ENCODE assay signal across 2 cellular contexts in the genomic region with DNA sequence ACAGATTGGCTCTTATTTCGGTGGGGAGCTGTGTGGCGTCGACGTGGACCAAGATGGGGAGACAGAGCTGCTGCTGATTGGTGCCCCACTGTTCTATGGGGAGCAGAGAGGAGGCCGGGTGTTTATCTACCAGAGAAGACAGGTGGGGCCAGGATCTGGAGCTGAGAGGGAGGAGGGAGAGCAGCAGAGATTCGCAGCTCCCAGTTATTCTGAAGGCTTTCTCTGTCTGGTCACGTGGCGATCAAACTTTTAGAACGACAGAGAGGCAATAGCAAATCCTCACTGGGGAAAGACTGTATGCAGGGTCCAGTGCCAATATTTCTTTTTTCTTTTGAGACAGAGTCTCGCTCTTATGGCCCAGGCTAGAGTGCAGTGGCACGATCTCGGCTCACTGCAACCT.
TF ChIP-seq lines count a peak whose summit lies in the region.

No MANE protein-coding gene starts in this region.

TF ChIP-seq in GM23338, 12 proteins besides CTCF, POLR2A, EP300 and RAD21 (continues in another document):
- TF ChIP-seq ZNF331 (CRISPR knock-in tag; IDR thresholded peaks at IDR 0.05; ENCODE audit: low read depth) (no peak), CREB1 (CRISPR knock-in tag; IDR thresholded peaks at IDR 0.05; ENCODE audit: low read depth) (no peak), POLR2AphosphoS5 (IDR thresholded peaks at IDR 0.05; ENCODE audit: low read depth) (no peak), STAT1 (IDR thresholded peaks at IDR 0.05; ENCODE audit: unreplicated experiment) (no peak), ZNF114 (CRISPR knock-in tag; IDR thresholded peaks at IDR 0.05) (no peak), EZH2phosphoT487 (IDR thresholded peaks at IDR 0.05; ENCODE audit: unreplicated experiment) (no peak), EZH2 (IDR thresholded peaks at IDR 0.05; ENCODE audit: low read depth, unreplicated experiment) (no peak)
- TF ChIP-seq, protein P1, sequence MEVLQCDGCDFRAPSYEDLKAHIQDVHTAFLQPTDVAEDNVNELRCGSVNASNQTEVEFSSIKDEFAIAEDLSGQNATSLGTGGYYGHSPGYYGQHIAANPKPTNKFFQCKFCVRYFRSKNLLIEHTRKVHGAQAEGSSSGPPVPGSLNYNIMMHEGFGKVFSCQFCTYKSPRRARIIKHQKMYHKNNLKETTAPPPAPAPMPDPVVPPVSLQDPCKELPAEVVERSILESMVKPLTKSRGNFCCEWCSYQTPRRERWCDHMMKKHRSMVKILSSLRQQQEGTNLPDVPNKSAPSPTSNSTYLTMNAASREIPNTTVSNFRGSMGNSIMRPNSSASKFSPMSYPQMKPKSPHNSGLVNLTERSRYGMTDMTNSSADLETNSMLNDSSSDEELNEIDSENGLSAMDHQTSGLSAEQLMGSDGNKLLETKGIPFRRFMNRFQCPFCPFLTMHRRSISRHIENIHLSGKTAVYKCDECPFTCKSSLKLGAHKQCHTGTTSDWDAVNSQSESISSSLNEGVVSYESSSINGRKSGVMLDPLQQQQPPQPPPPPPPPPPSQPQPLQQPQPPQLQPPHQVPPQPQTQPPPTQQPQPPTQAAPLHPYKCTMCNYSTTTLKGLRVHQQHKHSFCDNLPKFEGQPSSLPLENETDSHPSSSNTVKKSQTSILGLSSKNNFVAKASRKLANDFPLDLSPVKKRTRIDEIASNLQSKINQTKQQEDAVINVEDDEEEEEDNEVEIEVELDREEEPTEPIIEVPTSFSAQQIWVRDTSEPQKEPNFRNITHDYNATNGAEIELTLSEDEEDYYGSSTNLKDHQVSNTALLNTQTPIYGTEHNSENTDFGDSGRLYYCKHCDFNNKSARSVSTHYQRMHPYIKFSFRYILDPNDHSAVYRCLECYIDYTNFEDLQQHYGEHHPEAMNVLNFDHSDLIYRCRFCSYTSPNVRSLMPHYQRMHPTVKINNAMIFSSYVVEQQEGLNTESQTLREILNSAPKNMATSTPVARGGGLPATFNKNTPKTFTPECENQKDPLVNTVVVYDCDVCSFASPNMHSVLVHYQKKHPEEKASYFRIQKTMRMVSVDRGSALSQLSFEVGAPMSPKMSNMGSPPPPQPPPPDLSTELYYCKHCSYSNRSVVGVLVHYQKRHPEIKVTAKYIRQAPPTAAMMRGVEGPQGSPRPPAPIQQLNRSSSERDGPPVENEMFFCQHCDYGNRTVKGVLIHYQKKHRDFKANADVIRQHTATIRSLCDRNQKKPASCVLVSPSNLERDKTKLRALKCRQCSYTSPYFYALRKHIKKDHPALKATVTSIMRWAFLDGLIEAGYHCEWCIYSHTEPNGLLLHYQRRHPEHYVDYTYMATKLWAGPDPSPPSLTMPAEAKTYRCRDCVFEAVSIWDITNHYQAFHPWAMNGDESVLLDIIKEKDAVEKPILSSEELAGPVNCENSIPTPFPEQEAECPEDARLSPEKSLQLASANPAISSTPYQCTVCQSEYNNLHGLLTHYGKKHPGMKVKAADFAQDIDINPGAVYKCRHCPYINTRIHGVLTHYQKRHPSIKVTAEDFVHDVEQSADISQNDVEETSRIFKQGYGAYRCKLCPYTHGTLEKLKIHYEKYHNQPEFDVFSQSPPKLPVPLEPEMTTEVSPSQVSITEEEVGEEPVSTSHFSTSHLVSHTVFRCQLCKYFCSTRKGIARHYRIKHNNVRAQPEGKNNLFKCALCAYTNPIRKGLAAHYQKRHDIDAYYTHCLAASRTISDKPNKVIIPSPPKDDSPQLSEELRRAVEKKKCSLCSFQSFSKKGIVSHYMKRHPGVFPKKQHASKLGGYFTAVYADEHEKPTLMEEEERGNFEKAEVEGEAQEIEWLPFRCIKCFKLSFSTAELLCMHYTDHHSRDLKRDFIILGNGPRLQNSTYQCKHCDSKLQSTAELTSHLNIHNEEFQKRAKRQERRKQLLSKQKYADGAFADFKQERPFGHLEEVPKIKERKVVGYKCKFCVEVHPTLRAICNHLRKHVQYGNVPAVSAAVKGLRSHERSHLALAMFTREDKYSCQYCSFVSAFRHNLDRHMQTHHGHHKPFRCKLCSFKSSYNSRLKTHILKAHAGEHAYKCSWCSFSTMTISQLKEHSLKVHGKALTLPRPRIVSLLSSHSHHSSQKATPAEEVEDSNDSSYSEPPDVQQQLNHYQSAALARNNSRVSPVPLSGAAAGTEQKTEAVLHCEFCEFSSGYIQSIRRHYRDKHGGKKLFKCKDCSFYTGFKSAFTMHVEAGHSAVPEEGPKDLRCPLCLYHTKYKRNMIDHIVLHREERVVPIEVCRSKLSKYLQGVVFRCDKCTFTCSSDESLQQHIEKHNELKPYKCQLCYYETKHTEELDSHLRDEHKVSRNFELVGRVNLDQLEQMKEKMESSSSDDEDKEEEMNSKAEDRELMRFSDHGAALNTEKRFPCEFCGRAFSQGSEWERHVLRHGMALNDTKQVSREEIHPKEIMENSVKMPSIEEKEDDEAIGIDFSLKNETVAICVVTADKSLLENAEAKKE (CRISPR knock-in tag; IDR thresholded peaks at IDR 0.05), result no peak
- TF ChIP-seq, protein P2, sequence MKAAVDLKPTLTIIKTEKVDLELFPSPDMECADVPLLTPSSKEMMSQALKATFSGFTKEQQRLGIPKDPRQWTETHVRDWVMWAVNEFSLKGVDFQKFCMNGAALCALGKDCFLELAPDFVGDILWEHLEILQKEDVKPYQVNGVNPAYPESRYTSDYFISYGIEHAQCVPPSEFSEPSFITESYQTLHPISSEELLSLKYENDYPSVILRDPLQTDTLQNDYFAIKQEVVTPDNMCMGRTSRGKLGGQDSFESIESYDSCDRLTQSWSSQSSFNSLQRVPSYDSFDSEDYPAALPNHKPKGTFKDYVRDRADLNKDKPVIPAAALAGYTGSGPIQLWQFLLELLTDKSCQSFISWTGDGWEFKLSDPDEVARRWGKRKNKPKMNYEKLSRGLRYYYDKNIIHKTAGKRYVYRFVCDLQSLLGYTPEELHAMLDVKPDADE (IDR thresholded peaks at IDR 0.05), result no peak
- TF ChIP-seq, protein P3, sequence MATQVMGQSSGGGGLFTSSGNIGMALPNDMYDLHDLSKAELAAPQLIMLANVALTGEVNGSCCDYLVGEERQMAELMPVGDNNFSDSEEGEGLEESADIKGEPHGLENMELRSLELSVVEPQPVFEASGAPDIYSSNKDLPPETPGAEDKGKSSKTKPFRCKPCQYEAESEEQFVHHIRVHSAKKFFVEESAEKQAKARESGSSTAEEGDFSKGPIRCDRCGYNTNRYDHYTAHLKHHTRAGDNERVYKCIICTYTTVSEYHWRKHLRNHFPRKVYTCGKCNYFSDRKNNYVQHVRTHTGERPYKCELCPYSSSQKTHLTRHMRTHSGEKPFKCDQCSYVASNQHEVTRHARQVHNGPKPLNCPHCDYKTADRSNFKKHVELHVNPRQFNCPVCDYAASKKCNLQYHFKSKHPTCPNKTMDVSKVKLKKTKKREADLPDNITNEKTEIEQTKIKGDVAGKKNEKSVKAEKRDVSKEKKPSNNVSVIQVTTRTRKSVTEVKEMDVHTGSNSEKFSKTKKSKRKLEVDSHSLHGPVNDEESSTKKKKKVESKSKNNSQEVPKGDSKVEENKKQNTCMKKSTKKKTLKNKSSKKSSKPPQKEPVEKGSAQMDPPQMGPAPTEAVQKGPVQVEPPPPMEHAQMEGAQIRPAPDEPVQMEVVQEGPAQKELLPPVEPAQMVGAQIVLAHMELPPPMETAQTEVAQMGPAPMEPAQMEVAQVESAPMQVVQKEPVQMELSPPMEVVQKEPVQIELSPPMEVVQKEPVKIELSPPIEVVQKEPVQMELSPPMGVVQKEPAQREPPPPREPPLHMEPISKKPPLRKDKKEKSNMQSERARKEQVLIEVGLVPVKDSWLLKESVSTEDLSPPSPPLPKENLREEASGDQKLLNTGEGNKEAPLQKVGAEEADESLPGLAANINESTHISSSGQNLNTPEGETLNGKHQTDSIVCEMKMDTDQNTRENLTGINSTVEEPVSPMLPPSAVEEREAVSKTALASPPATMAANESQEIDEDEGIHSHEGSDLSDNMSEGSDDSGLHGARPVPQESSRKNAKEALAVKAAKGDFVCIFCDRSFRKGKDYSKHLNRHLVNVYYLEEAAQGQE (IDR thresholded peaks at IDR 0.05; ENCODE audit: unreplicated experiment), result no peak

TF ChIP-seq in SK-N-SH, 30 proteins besides CTCF, POLR2A, EP300 and RAD21:
- TF ChIP-seq FOXM1 (IDR thresholded peaks at IDR 0.05; ENCODE audit: low read depth) (no peak), TEAD4 (IDR thresholded peaks at IDR 0.05; ENCODE audit: borderline replicate concordance, insufficient read depth) (no peak), TCF12 (IDR thresholded peaks at IDR 0.05) (no peak), JUND (IDR thresholded peaks at IDR 0.05) (no peak), POLR2AphosphoS5 (IDR thresholded peaks at IDR 0.05; ENCODE audit: low read depth, low read length) (no peak), MXI1 (IDR thresholded peaks at IDR 0.05; ENCODE audit: low read depth, low read length) (no peak), GATA2 (CRISPR knock-in tag; IDR thresholded peaks at IDR 0.05) (no peak), SIN3A (IDR thresholded peaks at IDR 0.05; ENCODE audit: borderline replicate concordance, low read depth, low read length) (no peak), RCOR1 (IDR thresholded peaks at IDR 0.05; ENCODE audit: low read length) (no peak), YY1 (IDR thresholded peaks at IDR 0.05; ENCODE audit: low read depth) (no peak), GABPA (IDR thresholded peaks at IDR 0.05; ENCODE audit: low read depth) (no peak), RFX5 (IDR thresholded peaks at IDR 0.05; ENCODE audit: low read length) (no peak)
- TF ChIP-seq, protein P4, sequence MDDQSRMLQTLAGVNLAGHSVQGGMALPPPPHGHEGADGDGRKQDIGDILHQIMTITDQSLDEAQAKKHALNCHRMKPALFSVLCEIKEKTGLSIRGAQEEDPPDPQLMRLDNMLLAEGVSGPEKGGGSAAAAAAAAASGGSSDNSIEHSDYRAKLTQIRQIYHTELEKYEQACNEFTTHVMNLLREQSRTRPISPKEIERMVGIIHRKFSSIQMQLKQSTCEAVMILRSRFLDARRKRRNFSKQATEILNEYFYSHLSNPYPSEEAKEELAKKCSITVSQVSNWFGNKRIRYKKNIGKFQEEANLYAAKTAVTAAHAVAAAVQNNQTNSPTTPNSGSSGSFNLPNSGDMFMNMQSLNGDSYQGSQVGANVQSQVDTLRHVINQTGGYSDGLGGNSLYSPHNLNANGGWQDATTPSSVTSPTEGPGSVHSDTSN (IDR thresholded peaks at IDR 0.05), result no peak
